In genomic region chr11:101618691-101619090, GRCh38 we compare ENCODE assay signal across 18 cellular contexts. TPM values are rescaled to one million over a fixed set of nuclear protein-coding genes. Genes with fewer than 3 reads are reported as not detected.
A peak's percentile ranks its signal among the peaks of the same experiment; 100 is the strongest.
DNase-seq lines count a peak whose midpoint lies in the region; ATAC-seq and TF ChIP-seq lines count a peak whose summit lies in the region.
"Had no signal": no experiment of that assay in that cellular context is flagged by ENCODE, and none has a peak within 500 bp of the region (broad histone marks: within the 10 kb centered on the region; RNA-seq: fewer than 3 reads in every experiment).

No MANE protein-coding gene starts in this region.

- no peak overlapping the region for H2AFZ ChIP-seq in mesenchymal stem cell (ENCODE audit: low read depth, low read length)

- H2BK12ac ChIP-seq in mesenchymal stem cell (ENCODE audit: low read length in 2 of 2): no peak overlapping the region

- no peak overlapping the region for H4K8ac ChIP-seq in mesenchymal stem cell (ENCODE audit: low read length)

- H3K27ac ChIP-seq in mesenchymal stem cell (ENCODE audit: low read length, poor library complexity, severe bottlenecking) (no peak overlapping the region), colonic mucosa (no peak overlapping the region)
- H3K27ac ChIP-seq: ovary, spleen, upper lobe of right lung, VCaP had no signal

- WGBS in mesenchymal stem cell: 17% methylated on average over 2 of the region's 2 CpGs

- no peak for ATAC-seq in HG03457 (IDR thresholded peaks at IDR 0.05; ENCODE audit: unreplicated experiment)
- no peak for ATAC-seq in GM19397 (IDR thresholded peaks at IDR 0.05; ENCODE audit: unreplicated experiment)
- ATAC-seq: activated CD8-positive, alpha-beta T cell treated with anti-CD3 and anti-CD28 coated beads, Interleukin-2, amount 10 ng/mL, durations not matched to agents 7 days and 5 days; left colon; stimulated activated naive CD8-positive, alpha-beta T cell treated with anti-CD3 and anti-CD28 coated beads, Interleukin-15, Interleukin-2, amounts not matched to agents 100 U/mL and 50 U/mL, for 24 hours; upper lobe of right lung had no signal

- DNase-seq in AG08395 (ENCODE audit: low spot score) (peak; percentile 60), HS-5 (ENCODE audit: low read depth) (peak; percentile 100), astrocyte of the spinal cord (ENCODE audit: low read depth, low spot score) (peak; percentile 59), mesenchymal stem cell (peak; percentile 32), NCI-H446 (lab: John Stamatoyannopoulos, UW) (no peak), colonic mucosa (no peak)
- DNase-seq: activated CD8-positive, alpha-beta T cell treated with anti-CD3 and anti-CD28 coated beads, Interleukin-2, amount 10 ng/mL, durations not matched to agents 7 days and 5 days; left colon; MG63; NCI-H2029 treated with DMSO at 0.1 percent for 48 hours; NCI-H526; ovary; spleen; stimulated activated naive CD8-positive, alpha-beta T cell treated with anti-CD3 and anti-CD28 coated beads, Interleukin-15, Interleukin-2, amounts not matched to agents 100 U/mL and 50 U/mL, for 24 hours; upper lobe of right lung had no signal

- H3K4me3 ChIP-seq in astrocyte of the spinal cord (ENCODE audit: low read depth, low read length) (no peak overlapping the region), mesenchymal stem cell (ENCODE audit: insufficient read depth in 1 of 2, low read depth in 1 of 2, low read length in 2 of 2) (no peak overlapping the region), colonic mucosa (no peak overlapping the region)
- H3K4me3 ChIP-seq: MG63, ovary, spleen, upper lobe of right lung had no signal

- no peaks in the 10 kb centered on the region for H3K36me3 ChIP-seq in mesenchymal stem cell (ENCODE audit: control insufficient read depth in 1 of 2, insufficient read depth in 2 of 2, low read depth in 1 of 2, low read length in 2 of 2)
- H3K36me3 ChIP-seq in colonic mucosa: no peaks in the 10 kb centered on the region
- H3K36me3 ChIP-seq: MG63, ovary, spleen, upper lobe of right lung had no signal

- H3K9ac ChIP-seq in mesenchymal stem cell (ENCODE audit: low read length) (no peak overlapping the region), colonic mucosa (ENCODE audit: low read depth in 2 of 2, low read length in 2 of 2) (no peak overlapping the region)

- H3K27me3 ChIP-seq in mesenchymal stem cell (ENCODE audit: control insufficient read depth in 1 of 2, insufficient read depth in 1 of 2, low read length in 2 of 2) (peaks cover 3 to 54% of the 10 kb centered on the region in 2 experiments), colonic mucosa (no peaks in the 10 kb centered on the region)
- H3K27me3 ChIP-seq: MG63, ovary, spleen, upper lobe of right lung had no signal

- H3K18ac ChIP-seq in mesenchymal stem cell (ENCODE audit: low read depth in 1 of 2, low read length in 2 of 2): no peak overlapping the region

- H2AK5ac ChIP-seq in mesenchymal stem cell (ENCODE audit: low read length, severe bottlenecking): no peak overlapping the region

- no peak overlapping the region for H3K14ac ChIP-seq in mesenchymal stem cell (ENCODE audit: low read length in 2 of 2)

- no peaks in the 10 kb centered on the region for H3K79me1 ChIP-seq in mesenchymal stem cell (replicated peaks; ENCODE audit: low read length, poor library complexity, severe bottlenecking)

- intact Hi-C loops in colonic mucosa (cut with DNase I): no loop called here

- H3K4me1 ChIP-seq in mesenchymal stem cell (ENCODE audit: control insufficient read depth, insufficient read depth, low read depth, low read length): no peaks in the 10 kb centered on the region
- no peaks in the 10 kb centered on the region for H3K4me1 ChIP-seq in colonic mucosa
- H3K4me1 ChIP-seq: spleen, upper lobe of right lung had no signal

- H3K4ac ChIP-seq in mesenchymal stem cell (ENCODE audit: low read depth in 1 of 2, low read length in 2 of 2): no peak overlapping the region

- no peak overlapping the region for H4K91ac ChIP-seq in mesenchymal stem cell (ENCODE audit: low read length)

- no peak overlapping the region for H3K4me2 ChIP-seq in mesenchymal stem cell (ENCODE audit: low read length, poor library complexity, severe bottlenecking)

- TF ChIP-seq CTCF in astrocyte of the spinal cord (IDR thresholded peaks at IDR 0.05; ENCODE audit: low read depth, low read length) (no peak), colonic mucosa (IDR thresholded peaks at IDR 0.05) (no peak)

- in situ Hi-C loops in astrocyte of the spinal cord (cut with HindIII; ENCODE audit: low sequenced_read_pairs): no loop called here

- no peak overlapping the region for H2BK5ac ChIP-seq in mesenchymal stem cell (ENCODE audit: low read depth, low read length, poor library complexity, severe bottlenecking)

- H3K23ac ChIP-seq in mesenchymal stem cell (ENCODE audit: low read length in 2 of 2): no peak overlapping the region

- H2BK120ac ChIP-seq in mesenchymal stem cell (ENCODE audit: low read depth, low read length): no peak overlapping the region

- H3K9me3 ChIP-seq in mesenchymal stem cell (ENCODE audit: control insufficient read depth, low read length) (no peaks in the 10 kb centered on the region), colonic mucosa (no peaks in the 10 kb centered on the region)
- H3K9me3 ChIP-seq: MG63, ovary, spleen, upper lobe of right lung had no signal

- no peak overlapping the region for H2BK15ac ChIP-seq in mesenchymal stem cell (ENCODE audit: low read depth, poor library complexity, severe bottlenecking)

RNA-seq across cellular contexts. Expression of gene TRPC6, which starts 34.9 kb away (rescaled TPM):
- polyA plus RNA-seq in mesenchymal stem cell (2013, experiment 1 of 2): 0.12 TPM
- polyA plus RNA-seq in mesenchymal stem cell (2013, experiment 2 of 2): 0.18 TPM
- under 1 TPM; 0.37 to 0.96 TPM for total RNA-seq in colonic mucosa
- total RNA-seq: activated CD8-positive, alpha-beta T cell treated with anti-CD3 and anti-CD28 coated beads, Interleukin-2, amount 10 ng/mL, durations not matched to agents 7 days and 5 days had no signal

Comparison
In these comparisons a context has a peak if more than half of its experiments do, and no peak if none do; other contexts are left out.
1. DNase-seq: peak in AG08395 (single experiment), HS-5 (single experiment), astrocyte of the spinal cord (single experiment) and mesenchymal stem cell (single experiment); none in NCI-H446 (0 of 2) and colonic mucosa (single experiment).